In genomic region chr7:139713835-139714162, GRCh38 we compare ENCODE assay signal across 21 cellular contexts.
DNase-seq lines count a peak whose midpoint lies in the region; ATAC-seq and TF ChIP-seq lines count a peak whose summit lies in the region.
"Had no signal": no experiment of that assay in that cellular context is flagged by ENCODE, and none has a peak within 500 bp of the region (broad histone marks: within the 10 kb centered on the region; RNA-seq: fewer than 3 reads in every experiment).

No MANE protein-coding gene starts in this region.

- no peak overlapping the region for H4K8ac ChIP-seq in neuronal stem cell (ENCODE audit: low read depth, low read length)

- H3K4me1 Mint-ChIP-seq in endothelial cell (ENCODE audit: unreplicated experiment), result peaks cover 29% of the 10 kb centered on the region

- peak overlapping the region; percentile 24 for H2AK5ac ChIP-seq in neuronal stem cell (ENCODE audit: low read depth, low read length)

- CTCF ChIA-PET in HEK293T (lab: Yijun Ruan, JAX), result no interaction called here

- H3K9me3 Mint-ChIP-seq in endothelial cell (ENCODE audit: unreplicated experiment), result no peaks in the 10 kb centered on the region
- H3K9me3 Mint-ChIP-seq: activated CD4-positive, alpha-beta memory T cell treated with anti-CD3 and anti-CD28 coated beads for 36 hours; activated naive CD8-positive, alpha-beta T cell treated with anti-CD3 and anti-CD28 coated beads, Interleukin-2, amount 10 ng/mL, durations not matched to agents 7 days and 5 days; CD4-positive, alpha-beta memory T cell; central memory CD8-positive, alpha-beta T cell; mesothelial cell of epicardium had no signal

- ATAC-seq in left ventricle myocardium superior, result no peak
- ATAC-seq: A549 had no signal

- TF ChIP-seq CTCF in left ventricle myocardium inferior (IDR thresholded peaks at IDR 0.05; ENCODE audit: borderline replicate concordance) (no peak), esophagus squamous epithelium (IDR thresholded peaks at IDR 0.05) (no peak), vagina (IDR thresholded peaks at IDR 0.05) (no peak), endothelial cell (IDR thresholded peaks at IDR 0.05; ENCODE audit: unreplicated experiment) (no peak)

- H3K27me3 ChIP-seq in left ventricle myocardium inferior (ENCODE audit: low read depth) (no peaks in the 10 kb centered on the region), esophagus squamous epithelium (no peaks in the 10 kb centered on the region), neuronal stem cell (ENCODE audit: control insufficient read depth in 3 of 3, insufficient read depth in 3 of 3, low read depth in 1 of 3, low read length in 3 of 3) (no peaks in the 10 kb centered on the region), vagina (no peaks in the 10 kb centered on the region)

- peaks cover 69% of the 10 kb centered on the region for H3K4me1 ChIP-seq in left ventricle myocardium inferior
- peaks cover 0 to 17% (median 0%) of the 10 kb centered on the region in 3 donors for H3K4me1 ChIP-seq in esophagus squamous epithelium
- peaks cover 0 to 28% of the 10 kb centered on the region in 2 donors for H3K4me1 ChIP-seq in neuronal stem cell (ENCODE audit: control insufficient read depth in 2 of 2, insufficient read depth in 1 of 2, low read depth in 1 of 2, low read length in 2 of 2)
- H3K4me1 ChIP-seq in vagina, result peaks cover 13% of the 10 kb centered on the region
- H3K4me1 ChIP-seq: A549 had no signal

- H2BK15ac ChIP-seq in neuronal stem cell (ENCODE audit: low read length), result peak overlapping the region; percentile 60

- H3K4ac ChIP-seq in neuronal stem cell (ENCODE audit: low read length), result no peak overlapping the region

- H3K4me2 ChIP-seq in neuronal stem cell (ENCODE audit: insufficient read depth, low read length, poor library complexity, severe bottlenecking), result no peak overlapping the region
- H3K4me2 ChIP-seq: A549 had no signal

- no peak overlapping the region for H2AFZ ChIP-seq in neuronal stem cell (ENCODE audit: low read length)

- 85 to 90% methylated on average over 8 to 9 of the region's 9 CpGs for WGBS in esophagus squamous epithelium, 2 donors
- no CpG with 5 or more reads among the region's 9 CpGs for WGBS in neuronal stem cell (ENCODE audit: extremely low coverage in 2 of 2, insufficient read length in 2 of 2, insufficient replicate concordance in 1 of 2), 2 donors

- POLR2A ChIA-PET in HEK293T (lab: Yijun Ruan, JAX), result no interaction called here

- H3K4me3 ChIP-seq in left ventricle myocardium inferior (no peak overlapping the region), esophagus squamous epithelium (no peak overlapping the region), neuronal stem cell (ENCODE audit: low read length in 2 of 2) (no peak overlapping the region), vagina (no peak overlapping the region)
- H3K4me3 ChIP-seq: A549, skin epidermis had no signal

- no peak overlapping the region for H2BK12ac ChIP-seq in neuronal stem cell (ENCODE audit: low read length)

- H3K27ac ChIP-seq in left ventricle myocardium inferior (replicated peaks), result peak overlapping the region; percentile 91
- peak overlapping the region in 3 of 4 donors; percentile 7 to 33 (median 20) for H3K27ac ChIP-seq in esophagus squamous epithelium
- H3K27ac ChIP-seq in neuronal stem cell (replicated peaks; ENCODE audit: low read length), result no peak overlapping the region
- H3K27ac ChIP-seq in vagina, result peak overlapping the region; percentile 23
- H3K27ac ChIP-seq: A549, HL-60 had no signal

- no peak overlapping the region for H3K23ac ChIP-seq in neuronal stem cell (ENCODE audit: low read depth, low read length, poor library complexity)

- no peak overlapping the region for H3K4me3 Mint-ChIP-seq in endothelial cell (ENCODE audit: unreplicated experiment)
- H3K4me3 Mint-ChIP-seq: activated CD4-positive, alpha-beta memory T cell treated with anti-CD3 and anti-CD28 coated beads for 36 hours; activated naive CD8-positive, alpha-beta T cell treated with anti-CD3 and anti-CD28 coated beads, Interleukin-2, amount 10 ng/mL, durations not matched to agents 7 days and 5 days; CD4-positive, alpha-beta memory T cell; central memory CD8-positive, alpha-beta T cell; mesothelial cell of epicardium had no signal

- intact Hi-C loops in left ventricle myocardium inferior (cut with micrococcal nuclease) (no loop called here), left ventricle myocardium superior (cut with micrococcal nuclease) (no loop called here), esophagus squamous epithelium (cut with DNase I) (no loop called here), vagina (cut with DNase I) (loop anchor here (10.0 kb wide), 1 partner anchor 61 kb away; the partner anchor contains the start of gene HIPK2)

- H2BK120ac ChIP-seq in neuronal stem cell (ENCODE audit: low read depth, low read length), result no peak overlapping the region

- no peak for TF ChIP-seq POLR2A in esophagus squamous epithelium (IDR thresholded peaks at IDR 0.05)
- no peak for TF ChIP-seq POLR2A in vagina (IDR thresholded peaks at IDR 0.05)

- no peaks in the 10 kb centered on the region for H3K9me3 ChIP-seq in left ventricle myocardium inferior (replicated peaks)
- no peaks in the 10 kb centered on the region for H3K9me3 ChIP-seq in esophagus squamous epithelium
- no peaks in the 10 kb centered on the region for H3K9me3 ChIP-seq in neuronal stem cell (replicated peaks in 1 of 2; ENCODE audit: control insufficient read depth in 2 of 2, insufficient read depth in 1 of 2, low read depth in 1 of 2, low read length in 2 of 2)
- H3K9me3 ChIP-seq in vagina, result no peaks in the 10 kb centered on the region
- H3K9me3 ChIP-seq: A549 had no signal

- H3K36me3 ChIP-seq in left ventricle myocardium inferior, result peaks cover 30% of the 10 kb centered on the region
- peaks cover 22 to 72% (median 29%) of the 10 kb centered on the region in 3 donors for H3K36me3 ChIP-seq in esophagus squamous epithelium
- peaks cover 21 to 73% of the 10 kb centered on the region in 2 donors for H3K36me3 ChIP-seq in neuronal stem cell (replicated peaks in 1 of 2; ENCODE audit: control insufficient read depth in 2 of 2, insufficient read depth in 2 of 2, low read length in 2 of 2)
- peaks cover 0 to 25% of the 10 kb centered on the region in 2 donors for H3K36me3 ChIP-seq in vagina

- no peak overlapping the region for H3K27ac Mint-ChIP-seq in endothelial cell (ENCODE audit: unreplicated experiment)
- H3K27ac Mint-ChIP-seq: activated CD4-positive, alpha-beta memory T cell treated with anti-CD3 and anti-CD28 coated beads for 36 hours; activated naive CD8-positive, alpha-beta T cell treated with anti-CD3 and anti-CD28 coated beads, Interleukin-2, amount 10 ng/mL, durations not matched to agents 7 days and 5 days; CD4-positive, alpha-beta memory T cell; mesothelial cell of epicardium had no signal

- no peaks in the 10 kb centered on the region for H3K79me1 ChIP-seq in neuronal stem cell (ENCODE audit: low read depth, low read length)

- H3K27me3 Mint-ChIP-seq in endothelial cell (ENCODE audit: unreplicated experiment), result peaks cover 4% of the 10 kb centered on the region
- H3K27me3 Mint-ChIP-seq: activated CD4-positive, alpha-beta memory T cell treated with anti-CD3 and anti-CD28 coated beads for 36 hours; activated naive CD8-positive, alpha-beta T cell treated with anti-CD3 and anti-CD28 coated beads, Interleukin-2, amount 10 ng/mL, durations not matched to agents 7 days and 5 days; CD4-positive, alpha-beta memory T cell; central memory CD8-positive, alpha-beta T cell had no signal

- peak overlapping the region; percentile 86 for H3K18ac ChIP-seq in neuronal stem cell (ENCODE audit: low read length)

- no peak overlapping the region for H3K14ac ChIP-seq in neuronal stem cell (ENCODE audit: low read length)

- no peak overlapping the region for H2BK5ac ChIP-seq in neuronal stem cell (ENCODE audit: low read length)

- H3K36me3 Mint-ChIP-seq in endothelial cell (ENCODE audit: low read depth, unreplicated experiment), result peaks cover 31% of the 10 kb centered on the region

- H4K91ac ChIP-seq in neuronal stem cell (ENCODE audit: low read depth, low read length, poor library complexity), result no peak overlapping the region

- no peak overlapping the region for H3K9ac ChIP-seq in neuronal stem cell (ENCODE audit: low read depth, low read length, poor library complexity)

- DNase-seq in left ventricle myocardium inferior, result no peak
- DNase-seq in left ventricle myocardium superior, result no peak
- no peak for DNase-seq in esophagus squamous epithelium (lab: John Stamatoyannopoulos, UW)
- no peak for DNase-seq in neuronal stem cell (ENCODE audit: low spot score)
- no peak for DNase-seq in vagina (ENCODE audit: extremely low spot score in 2 of 2)
- no peak for DNase-seq in ecto neural progenitor cell (ENCODE audit: low spot score)
- DNase-seq in HEK293T (ENCODE audit: extremely low spot score), result no peak
- DNase-seq in endothelial cell (ENCODE audit: low spot score), result no peak
- DNase-seq: activated CD4-positive, alpha-beta memory T cell treated with anti-CD3 and anti-CD28 coated beads for 36 hours; activated naive CD8-positive, alpha-beta T cell treated with anti-CD3 and anti-CD28 coated beads, Interleukin-2, amount 10 ng/mL, durations not matched to agents 7 days and 5 days; activated T-cell treated with anti-CD3 and anti-CD28 coated beads, Interleukin-2, amount 50 U/mL, for 48 hours; CD4-positive, alpha-beta memory T cell; DND-41; KG1; NCI-H1048; NCI-H526 had no signal

TF ChIP-seq in HEK293T, 16 proteins besides CTCF, POLR2A, EP300 and RAD21:
- no peak for TF ChIP-seq BHLHE40 (IDR thresholded peaks at IDR 0.05; ENCODE audit: borderline replicate concordance)
- TF ChIP-seq TARDBP (IDR thresholded peaks at IDR 0.05), result no peak
- no peak for TF ChIP-seq SP1 (IDR thresholded peaks at IDR 0.05)
- no peak for TF ChIP-seq L3MBTL2 (conservative IDR thresholded peaks at IDR 0.05)
TF ChIP-seq in HEK293T: peak in this region for 0.
